In the genomic region with DNA sequence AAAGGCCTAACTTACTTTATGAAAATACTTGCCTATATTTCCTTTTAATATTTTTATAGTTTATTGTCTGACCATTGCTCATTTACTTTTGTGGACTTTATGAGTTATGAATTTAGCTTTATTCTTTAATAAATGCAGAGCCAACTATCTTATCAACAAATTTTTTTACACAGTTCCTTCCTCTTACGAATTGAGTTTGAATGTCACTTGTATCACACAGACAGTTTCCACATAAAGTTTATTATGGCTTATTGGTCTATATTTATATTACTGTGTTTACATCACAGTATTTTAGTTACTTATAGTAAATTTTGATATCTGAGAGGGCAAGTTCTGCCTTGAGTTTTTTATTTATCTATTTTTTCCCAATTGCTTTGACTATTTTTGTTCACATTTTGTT, we compare ENCODE assay signal across 19 cellular contexts.
"Had no signal": no experiment of that assay in that cellular context is flagged by ENCODE, and none has a peak within 500 bp of the region (broad histone marks: within the 10 kb centered on the region; RNA-seq: fewer than 3 reads in every experiment).

No MANE protein-coding gene starts in this region.

- H3K4me3 ChIP-seq: esophagus muscularis mucosa, right lobe of liver, thyroid gland, vagina had no signal

- ATAC-seq: naive thymus-derived CD8-positive, alpha-beta T cell; stimulated activated naive CD8-positive, alpha-beta T cell treated with anti-CD3 and anti-CD28 coated beads, Interleukin-15, amount 100 ng/mL, for 72 hours had no signal

- H3K9me3 ChIP-seq: esophagus muscularis mucosa, right lobe of liver, thyroid gland, vagina had no signal

- H3K36me3 ChIP-seq: esophagus muscularis mucosa, right lobe of liver, thyroid gland, vagina had no signal

- H3K27me3 ChIP-seq: esophagus muscularis mucosa, right lobe of liver, thyroid gland, vagina had no signal

- DNase-seq: effector CD8-positive, alpha-beta T cell; endodermal cell; foreskin melanocyte; glutamatergic neuron; naive thymus-derived CD8-positive, alpha-beta T cell; nephron progenitor cell; retina; small intestine; stimulated activated CD4-positive, alpha-beta T cell treated with anti-CD3 and anti-CD28 coated beads, Interleukin-12 subunit alpha, Interleukin-12 subunit beta, amount 100 ng/mL, for 4 hours; stimulated activated CD4-positive, alpha-beta T cell treated with anti-CD3 and anti-CD28 coated beads, Interleukin-1b, Interleukin-23, amount 100 ng/mL, for 48 hours; stimulated activated CD4-positive, alpha-beta T cell treated with anti-CD3 and anti-CD28 coated beads, Interleukin-4, amount 100 ng/mL, for 1 hour; stimulated activated CD8-positive, alpha-beta memory T cell treated with anti-CD3 and anti-CD28 coated beads, Interleukin-4, amount 100 ng/mL, for 48 hours; stimulated activated naive CD4-positive, alpha-beta T cell; stimulated activated naive CD8-positive, alpha-beta T cell treated with anti-CD3 and anti-CD28 coated beads, Interleukin-15, amount 100 ng/mL, for 72 hours; trophoblast cell had no signal

- H3K4me1 ChIP-seq: right lobe of liver, thyroid gland, vagina had no signal

- H3K27ac ChIP-seq: right lobe of liver, thyroid gland, vagina had no signal
